13 cellular contexts compared by ENCODE assay signal in genomic region chr5:72608922-72609321, GRCh38.
DNase-seq lines count a peak whose midpoint lies in the region; ATAC-seq and TF ChIP-seq lines count a peak whose summit lies in the region.
"Had no signal": no experiment of that assay in that cellular context is flagged by ENCODE, and none has a peak within 500 bp of the region (broad histone marks: within the 10 kb centered on the region; RNA-seq: fewer than 3 reads in every experiment).

No MANE protein-coding gene starts in this region.

- H3K36me3 ChIP-seq in adipocyte (ENCODE audit: control insufficient read depth, insufficient read depth, low read length, severe bottlenecking) (no peaks in the 10 kb centered on the region), smooth muscle cell (ENCODE audit: low read depth) (no peaks in the 10 kb centered on the region)
- H3K36me3 ChIP-seq: BE2C had no signal

- peak; percentile 55 for DNase-seq in adipocyte (ENCODE audit: low read depth)
- DNase-seq in glutamatergic neuron = no peak
- DNase-seq in smooth muscle cell (lab: John Stamatoyannopoulos, UW; ENCODE audit: unreplicated experiment) = no peak
- no peak for DNase-seq in activated CD4-positive, CD25-positive, alpha-beta regulatory T cell treated with anti-CD3 and anti-CD28 coated beads, Interleukin-2, amount 50 U/mL, for 72 hours
- DNase-seq in GM03348 (ENCODE audit: low spot score) = no peak
- DNase-seq: ACHN; CD4-positive, CD25-positive, alpha-beta regulatory T cell; CD8-positive, alpha-beta memory T cell; COR-L47; HCEC 1CT had no signal

- H3K9ac ChIP-seq in adipocyte (ENCODE audit: low read length) (no peak overlapping the region), smooth muscle cell (ENCODE audit: low read depth) (no peak overlapping the region)

- no peak overlapping the region for H3K4me3 Mint-ChIP-seq in glutamatergic neuron (ENCODE audit: unreplicated experiment)
- H3K4me3 Mint-ChIP-seq: CD4-positive, CD25-positive, alpha-beta regulatory T cell; CD8-positive, alpha-beta memory T cell; GM23338 had no signal

- peaks cover 9% of the 10 kb centered on the region for H3K27me3 Mint-ChIP-seq in glutamatergic neuron (ENCODE audit: unreplicated experiment)

- no peak overlapping the region for H3K4me2 ChIP-seq in smooth muscle cell
- H3K4me2 ChIP-seq: GM23338 had no signal

- H3K4me3 ChIP-seq in adipocyte (ENCODE audit: low read length) (no peak overlapping the region), smooth muscle cell (no peak overlapping the region)
- H3K4me3 ChIP-seq: GM23338 had no signal

- H3K27me3 ChIP-seq in adipocyte (replicated peaks; ENCODE audit: control insufficient read depth, insufficient read depth, low read length) (no peaks in the 10 kb centered on the region), smooth muscle cell (ENCODE audit: low read depth) (no peaks in the 10 kb centered on the region)
- H3K27me3 ChIP-seq: BE2C had no signal

- H3K27ac Mint-ChIP-seq in glutamatergic neuron (ENCODE audit: unreplicated experiment) = peak overlapping the region; percentile 48
- H3K27ac Mint-ChIP-seq: CD4-positive, CD25-positive, alpha-beta regulatory T cell; CD8-positive, alpha-beta memory T cell; GM23338 had no signal

- peaks cover 7% of the 10 kb centered on the region for H3K9me3 Mint-ChIP-seq in glutamatergic neuron (ENCODE audit: unreplicated experiment)
- H3K9me3 Mint-ChIP-seq: CD4-positive, CD25-positive, alpha-beta regulatory T cell; CD8-positive, alpha-beta memory T cell; GM23338 had no signal

- H2AFZ ChIP-seq in smooth muscle cell (ENCODE audit: low read depth) = peak overlapping the region; percentile 21
- H2AFZ ChIP-seq: GM23338 had no signal

- H3K4me1 ChIP-seq in adipocyte (ENCODE audit: control insufficient read depth, insufficient read depth, low read length) = peaks cover 11% of the 10 kb centered on the region
- no peaks in the 10 kb centered on the region for H3K4me1 ChIP-seq in smooth muscle cell (ENCODE audit: low read depth)

- ATAC-seq in HG03175 (IDR thresholded peaks at IDR 0.05; ENCODE audit: unreplicated experiment) = no peak
- ATAC-seq: GM23338 had no signal

- no peaks in the 10 kb centered on the region for H3K9me3 ChIP-seq in adipocyte (ENCODE audit: control insufficient read depth, low read length)
- H3K9me3 ChIP-seq in smooth muscle cell (replicated peaks; ENCODE audit: low read depth) = no peaks in the 10 kb centered on the region
- H3K9me3 ChIP-seq: BE2C had no signal

- H4K20me1 ChIP-seq in smooth muscle cell (ENCODE audit: low read depth) = no peaks in the 10 kb centered on the region

- no peaks in the 10 kb centered on the region for H3K36me3 Mint-ChIP-seq in glutamatergic neuron (ENCODE audit: unreplicated experiment)
- H3K36me3 Mint-ChIP-seq: CD4-positive, CD25-positive, alpha-beta regulatory T cell; CD8-positive, alpha-beta memory T cell had no signal

- H3F3A ChIP-seq in smooth muscle cell (ENCODE audit: low read depth) = peaks cover 6% of the 10 kb centered on the region

- TF ChIP-seq CTCF in glutamatergic neuron (IDR thresholded peaks at IDR 0.05; ENCODE audit: partially characterized antibody, unreplicated experiment) = no peak
- no peak for TF ChIP-seq CTCF in smooth muscle cell (IDR thresholded peaks at IDR 0.05; ENCODE audit: borderline replicate concordance, insufficient read depth, poor library complexity, severe bottlenecking)

- no peak overlapping the region for H3K27ac ChIP-seq in smooth muscle cell (ENCODE audit: low read depth)

- peaks cover 49% of the 10 kb centered on the region for H3K4me1 Mint-ChIP-seq in glutamatergic neuron (ENCODE audit: low read depth, unreplicated experiment)
- H3K4me1 Mint-ChIP-seq: CD4-positive, CD25-positive, alpha-beta regulatory T cell had no signal

- no peaks in the 10 kb centered on the region for H3K79me2 ChIP-seq in smooth muscle cell (ENCODE audit: low read depth)

- 85% methylated on average over 3 of the region's 3 CpGs for WGBS in smooth muscle cell (ENCODE audit: low lambda C conversion rate)
